Comparison of ENCODE assay signal across 8 cellular contexts in genomic region chr17:28643979-28644781, GRCh38. TPM values are rescaled to one million over a fixed set of nuclear protein-coding genes. Genes with fewer than 3 reads are reported as not detected.
A peak's percentile ranks its signal among the peaks of the same experiment; 100 is the strongest.
DNase-seq lines count a peak whose midpoint lies in the region; ATAC-seq and TF ChIP-seq lines count a peak whose summit lies in the region.

No MANE protein-coding gene starts in this region.

- peak; percentile 37 for TF ChIP-seq POLR2A in GM18505 (IDR thresholded peaks at IDR 0.05; ENCODE audit: borderline replicate concordance, extremely low read depth, insufficient read depth, insufficient read length)

- TF ChIP-seq CTCF in BJ (IDR thresholded peaks at IDR 0.05; ENCODE audit: insufficient read depth, low read depth, low read length), result peak; percentile 57
- peak; percentile 50 for TF ChIP-seq CTCF in SK-N-SH (IDR thresholded peaks at IDR 0.05)
- peak; percentile 59 for TF ChIP-seq CTCF in cardiac fibroblast (IDR thresholded peaks at IDR 0.05; ENCODE audit: low read depth, low read length)

- H4K20me1 ChIP-seq in SK-N-SH (ENCODE audit: insufficient read depth), result peaks cover 9% of the 10 kb centered on the region

- peak overlapping the region; percentile 89 to 99 (median 96) for H3K4me3 Mint-ChIP-seq in immature natural killer cell

- H3K27ac Mint-ChIP-seq in immature natural killer cell, result peak overlapping the region; percentile 89 to 97 (median 92)

- H3K27me3 ChIP-seq in BJ (ENCODE audit: control insufficient read depth, insufficient read depth, low read length), result no peaks in the 10 kb centered on the region
- no peaks in the 10 kb centered on the region for H3K27me3 ChIP-seq in SK-N-SH (ENCODE audit: insufficient read depth)

- peaks cover 20% of the 10 kb centered on the region for H3K36me3 ChIP-seq in BJ (ENCODE audit: control insufficient read depth, insufficient read depth, low read length)
- H3K36me3 ChIP-seq in SK-N-SH (replicated peaks in 1 of 2; ENCODE audit: control insufficient read depth in 1 of 2, insufficient read depth in 2 of 2, low read length in 1 of 2), result peaks cover 37 to 54% of the 10 kb centered on the region in 2 experiments

- H3K79me2 ChIP-seq in SK-N-SH (ENCODE audit: insufficient read depth), result peaks cover 57% of the 10 kb centered on the region

- CTCF ChIA-PET in BJ (lab: Yijun Ruan, JAX), result interaction anchor here (0.9 to 4.1 kb wide), 14 partner anchors 9 to 473 kb away, joined by 3 to 27 read pairs (median 4); partner anchors contain the start of genes PIGS, SDF2, SUPT6H and TLCD1
- CTCF ChIA-PET in SK-N-SH (lab: Yijun Ruan, JAX), result interaction anchor here (0.6 to 4.1 kb wide), 26 partner anchors 9 to 309 kb away, joined by 3 to 50 read pairs (median 4); partner anchors contain the start of genes IFT20, NEK8, SDF2 and SUPT6H

- H3K4me1 Mint-ChIP-seq in immature natural killer cell, result peaks cover 41 to 48% of the 10 kb centered on the region in 2 donors

- no peak for TF ChIP-seq EP300 in SK-N-SH (IDR thresholded peaks at IDR 0.05; ENCODE audit: borderline replicate concordance in 1 of 2, low read depth in 1 of 2, low read length in 1 of 2)

- under 1% methylated on average over 16 of the region's 18 CpGs for WGBS in SK-N-SH (ENCODE audit: low lambda C conversion rate)

- H3K9me3 Mint-ChIP-seq in immature natural killer cell, result no peaks in the 10 kb centered on the region

- H3K4me1 ChIP-seq in SK-N-SH (ENCODE audit: control insufficient read depth in 1 of 2, insufficient read depth in 2 of 2, low read depth in 1 of 2, low read length in 1 of 2), result peaks cover 6 to 14% of the 10 kb centered on the region in 2 experiments; a peak in 3 of 4 replicates

- H3F3A ChIP-seq in SK-N-SH (replicated peaks; ENCODE audit: insufficient read depth), result peaks cover 35% of the 10 kb centered on the region

- H3K9me2 ChIP-seq in SK-N-SH, result no peaks in the 10 kb centered on the region

- peak overlapping the region; percentile 25 to 76; a peak in 3 of 4 replicates for H3K27ac ChIP-seq in SK-N-SH (ENCODE audit: low read depth in 2 of 2, low read length in 1 of 2)

- peaks cover 0 to 10% (median 4%) of the 10 kb centered on the region in 3 donors for H3K27me3 Mint-ChIP-seq in immature natural killer cell (ENCODE audit: low read depth in 3 of 3)

- DNase-seq in BJ (ENCODE audit: low read depth), result no peak
- peak; percentile 42 for DNase-seq in Jurkat, Clone E6-1 (ENCODE audit: low read depth, low spot score)
- peak; percentile 67 for DNase-seq in SK-N-SH
- DNase-seq in cardiac fibroblast (ENCODE audit: low read depth in 2 of 2), result peak; percentile 61 to 69
- peak; percentile 16 to 27 (median 20) for DNase-seq in immature natural killer cell
- DNase-seq in smooth muscle cell of the brain vasculature (ENCODE audit: low read depth, low spot score), result peak; percentile 7

- peak overlapping the region; percentile 86; the same call in 1 of the 2 replicates for H2AFZ ChIP-seq in SK-N-SH (ENCODE audit: low read depth)

- TF ChIP-seq RAD21 in SK-N-SH (IDR thresholded peaks at IDR 0.05; ENCODE audit: low read length), result no peak

- H3K4me3 ChIP-seq in BJ (ENCODE audit: low read depth, low read length) (peak overlapping the region; percentile 90), SK-N-SH (ENCODE audit: low read depth in 2 of 2, low read length in 1 of 2) (peak overlapping the region; percentile 89 to 95), cardiac fibroblast (replicated peaks in 1 of 2; ENCODE audit: low read depth in 2 of 2, low read length in 2 of 2) (peak overlapping the region; percentile 90 to 91)
- peak overlapping the region; percentile 97 for H3K4me3 ChIP-seq in Jurkat, Clone E6-1 (ENCODE audit: low read length)

- POLR2A ChIA-PET in BJ (lab: Charles Lee) (no interaction called here), SK-N-SH (lab: Yijun Ruan, JAX) (interaction anchor here (0.9 to 1.7 kb wide), 7 partner anchors 9 to 264 kb away, joined by 3 to 7 read pairs (median 4); partner anchors contain the start of genes RPL23A, SDF2 and SUPT6H)

- ATAC-seq in GM18505 (IDR thresholded peaks at IDR 0.05; ENCODE audit: unreplicated experiment) (peak; percentile 9), GM18867 (IDR thresholded peaks at IDR 0.05; ENCODE audit: unreplicated experiment) (no peak)

- no peaks in the 10 kb centered on the region for H3K9me3 ChIP-seq in SK-N-SH

- peak overlapping the region; percentile 97 for H3K4me2 ChIP-seq in SK-N-SH

- H3K9ac ChIP-seq in SK-N-SH, result peak overlapping the region; percentile 84

- peaks cover 7 to 22% (median 10%) of the 10 kb centered on the region in 3 donors for H3K36me3 Mint-ChIP-seq in immature natural killer cell

TF ChIP-seq in SK-N-SH, 30 proteins besides CTCF, POLR2A, EP300 and RAD21:
- peak; percentile 49; the same call in 1 of the 2 replicates for TF ChIP-seq GABPA (IDR thresholded peaks at IDR 0.05; ENCODE audit: low read depth)
- TF ChIP-seq RXRA (IDR thresholded peaks at IDR 0.05; ENCODE audit: borderline replicate concordance, low read depth), result no peak
- no peak for TF ChIP-seq YY1 (IDR thresholded peaks at IDR 0.05; ENCODE audit: low read depth)
- 0 out of 2 replicates have a peak, but pooled peaks have one; percentile 23 for TF ChIP-seq MXI1 (IDR thresholded peaks at IDR 0.05; ENCODE audit: low read depth, low read length)

RNA-seq across cellular contexts. Expression of gene BLTP2, which starts 0.8 kb away (rescaled TPM):
- polyA plus RNA-seq in BJ (2011; rRNA removed), result 142 and 206 TPM in 2 replicates
- 270 and 439 TPM in 2 replicates for polyA minus RNA-seq in BJ (2011; rRNA and poly(A)+ RNA removed)
- 72.5 TPM for polyA plus RNA-seq in Jurkat, Clone E6-1 (2012; ENCODE audit: insufficient read depth, insufficient read length)
- 46.4 and 77.8 TPM in 2 replicates for polyA plus RNA-seq in SK-N-SH (2012; rRNA removed)
- polyA plus RNA-seq in SK-N-SH (2012; cell fraction: cytosol; rRNA removed), result 33.6 and 42.3 TPM in 2 replicates
- polyA plus RNA-seq in SK-N-SH (2012; cell fraction: nucleus; rRNA removed), result 70.9 and 98.6 TPM in 2 replicates
- polyA plus RNA-seq in immature natural killer cell, result 10 to 100 TPM; 16.1 to 43.2 (median 24.3) TPM

RNA-seq across cellular contexts. Expression of gene SDF2, which starts 17.5 kb away (rescaled TPM):
- 74.5 and 77.5 TPM in 2 replicates for polyA plus RNA-seq in BJ (2011; rRNA removed)
- polyA minus RNA-seq in BJ (2011; rRNA and poly(A)+ RNA removed), result 25.8 and 35.6 TPM in 2 replicates
- polyA plus RNA-seq in Jurkat, Clone E6-1 (2012; ENCODE audit: insufficient read depth, insufficient read length), result 43.2 TPM
- 108 and 114 TPM in 2 replicates for polyA plus RNA-seq in SK-N-SH (2012; rRNA removed)
- 95.8 and 104 TPM in 2 replicates for polyA plus RNA-seq in SK-N-SH (2012; cell fraction: cytosol; rRNA removed)
- 49.4 and 69.0 TPM in 2 replicates for polyA plus RNA-seq in SK-N-SH (2012; cell fraction: nucleus; rRNA removed)
- polyA plus RNA-seq in immature natural killer cell, result 100 to 1,000 TPM; 101 to 153 (median 112) TPM

RNA-seq across cellular contexts. Expression of gene SUPT6H, which starts 17.8 kb away (rescaled TPM):
- 31.7 and 37.1 TPM in 2 replicates for polyA plus RNA-seq in BJ (2011; rRNA removed)
- 61.5 and 69.4 TPM in 2 replicates for polyA minus RNA-seq in BJ (2011; rRNA and poly(A)+ RNA removed)
- 51.9 TPM for polyA plus RNA-seq in Jurkat, Clone E6-1 (2012; ENCODE audit: insufficient read depth, insufficient read length)
- 26.7 and 26.9 TPM in 2 replicates for polyA plus RNA-seq in SK-N-SH (2012; rRNA removed)
- 20.0 and 21.4 TPM in 2 replicates for polyA plus RNA-seq in SK-N-SH (2012; cell fraction: cytosol; rRNA removed)
- 55.7 and 68.8 TPM in 2 replicates for polyA plus RNA-seq in SK-N-SH (2012; cell fraction: nucleus; rRNA removed)
- polyA plus RNA-seq in immature natural killer cell, result 10 to 100 TPM in 1 of 3 donors, 1 to 10 TPM in 2; 5.2 to 18.3 (median 7.4) TPM

RNA-seq across cellular contexts. Expression of gene RSKR, which starts 30.2 kb away (rescaled TPM):
- 3.7 and 4.8 TPM in 2 replicates for polyA plus RNA-seq in BJ (2011; rRNA removed)
- 3.9 and 7.2 TPM in 2 replicates for polyA minus RNA-seq in BJ (2011; rRNA and poly(A)+ RNA removed)
- polyA plus RNA-seq in Jurkat, Clone E6-1 (2012; ENCODE audit: insufficient read depth, insufficient read length), result 18.8 TPM
- 7.9 and 13.1 TPM in 2 replicates for polyA plus RNA-seq in SK-N-SH (2012; rRNA removed)
- 1.7 and 2.5 TPM in 2 replicates for polyA plus RNA-seq in SK-N-SH (2012; cell fraction: cytosol; rRNA removed)
- polyA plus RNA-seq in SK-N-SH (2012; cell fraction: nucleus; rRNA removed), result 62.1 and 74.4 TPM in 2 replicates
- polyA plus RNA-seq in immature natural killer cell, result under 1 TPM in 1 of 3 donors, not detected in 2; 0.73 TPM

RNA-seq across cellular contexts. Expression of gene SPAG5, which starts 45.4 kb away (rescaled TPM):
- 36.1 and 41.3 TPM in 2 replicates for polyA plus RNA-seq in BJ (2011; rRNA removed)
- polyA minus RNA-seq in BJ (2011; rRNA and poly(A)+ RNA removed), result 29.0 and 47.9 TPM in 2 replicates
- 308 TPM for polyA plus RNA-seq in Jurkat, Clone E6-1 (2012; ENCODE audit: insufficient read depth, insufficient read length)
- 36.5 and 42.3 TPM in 2 replicates for polyA plus RNA-seq in SK-N-SH (2012; rRNA removed)
- 28.0 and 31.0 TPM in 2 replicates for polyA plus RNA-seq in SK-N-SH (2012; cell fraction: cytosol; rRNA removed)
- polyA plus RNA-seq in SK-N-SH (2012; cell fraction: nucleus; rRNA removed), result 100 and 104 TPM in 2 replicates
- polyA plus RNA-seq in immature natural killer cell, result 1 to 10 TPM in 2 of 3 donors, under 1 TPM in 1; 0.73 to 4.1 (median 3.2) TPM
